ENCODE assay signal across 12 cellular contexts in genomic region chr9:37424204-37424685, GRCh38. TPM values are rescaled to one million over a fixed set of nuclear protein-coding genes. Genes with fewer than 3 reads are reported as not detected.
DNase-seq lines count a peak whose midpoint lies in the region; ATAC-seq and TF ChIP-seq lines count a peak whose summit lies in the region.
"Had no signal": no experiment of that assay in that cellular context is flagged by ENCODE, and none has a peak within 500 bp of the region (broad histone marks: within the 10 kb centered on the region; RNA-seq: fewer than 3 reads in every experiment).

No MANE protein-coding gene starts in this region.

- ATAC-seq in GM19035 (IDR thresholded peaks at IDR 0.05; ENCODE audit: unreplicated experiment): no peak

- peaks cover 22 to 31% (median 30%) of the 10 kb centered on the region in 3 donors for H3K4me1 Mint-ChIP-seq in CD8-positive, alpha-beta memory T cell
- H3K4me1 Mint-ChIP-seq in nephron progenitor cell: peaks cover 30% of the 10 kb centered on the region

- H3K27me3 Mint-ChIP-seq in CD8-positive, alpha-beta memory T cell: no peaks in the 10 kb centered on the region
- H3K27me3 Mint-ChIP-seq in nephron progenitor cell (ENCODE audit: low read depth, poor library complexity): peaks cover 5% of the 10 kb centered on the region

- no peak for DNase-seq in CD8-positive, alpha-beta memory T cell
- no peak for DNase-seq in NT2/D1 (ENCODE audit: low read depth, low spot score)
- DNase-seq in dorsolateral prefrontal cortex: no peak
- no peak for DNase-seq in nephron progenitor cell
- no peak for DNase-seq in Peyer's patch
- DNase-seq in stimulated activated naive CD4-positive, alpha-beta T cell treated with Interleukin-2 at 50 U/mL for 16 hours (lab: John Stamatoyannopoulos, UW): no peak
- DNase-seq in COLO668 (lab: John Stamatoyannopoulos, UW; ENCODE audit: unreplicated experiment): no peak
- DNase-seq: activated naive CD4-positive, alpha-beta T cell; GDM1; NCI-H2107 had no signal

- H3K9me3 Mint-ChIP-seq in CD8-positive, alpha-beta memory T cell: no peaks in the 10 kb centered on the region
- H3K9me3 Mint-ChIP-seq in nephron progenitor cell: no peaks in the 10 kb centered on the region

- H3K36me3 Mint-ChIP-seq in CD8-positive, alpha-beta memory T cell: peaks cover 0 to 40% (median 11%) of the 10 kb centered on the region in 3 donors
- peaks cover 30% of the 10 kb centered on the region for H3K36me3 Mint-ChIP-seq in nephron progenitor cell (ENCODE audit: low read depth)

- CTCF ChIA-PET in CD8-positive, alpha-beta memory T cell (lab: Charles Lee): interaction anchor here (1.1 to 2.0 kb wide), 2 partner anchors 9 to 278 kb away, joined by 3 to 6 read pairs; no protein-coding TSS in a partner anchor

- POLR2A ChIA-PET in CD8-positive, alpha-beta memory T cell (lab: Charles Lee): no interaction called here

- H3K9me3 ChIP-seq in CD8-positive, alpha-beta memory T cell (ENCODE audit: low read length): no peaks in the 10 kb centered on the region
- H3K9me3 ChIP-seq in NT2/D1 (ENCODE audit: insufficient read depth, low read length) (no peaks in the 10 kb centered on the region), Peyer's patch (no peaks in the 10 kb centered on the region)
- H3K9me3 ChIP-seq: SJSA1 had no signal

- H3K9ac ChIP-seq in NT2/D1 (ENCODE audit: insufficient read length, low read depth): peak overlapping the region; percentile 57

- no peak for TF ChIP-seq POLR2A in Peyer's patch (IDR thresholded peaks at IDR 0.05)

- intact Hi-C loops in dorsolateral prefrontal cortex (cut with DNase I): no loop called here

- peak overlapping the region in 6 of 8 donors; percentile 15 to 99 (median 92) for H3K27ac Mint-ChIP-seq in CD8-positive, alpha-beta memory T cell
- H3K27ac Mint-ChIP-seq in nephron progenitor cell: no peak overlapping the region

- peaks cover 20% of the 10 kb centered on the region for H3K4me1 ChIP-seq in CD8-positive, alpha-beta memory T cell (ENCODE audit: insufficient read depth, low read length)
- H3K4me1 ChIP-seq in NT2/D1 (ENCODE audit: insufficient read depth, insufficient read length) (peaks cover 12% of the 10 kb centered on the region), Peyer's patch (peaks cover 0 to 26% (median 11%) of the 10 kb centered on the region in 4 donors)

- H3K27ac ChIP-seq in CD8-positive, alpha-beta memory T cell (ENCODE audit: low read depth, low read length): no peak overlapping the region
- peak overlapping the region in 48 of 59 donors; percentile 3 to 95 (median 72) for H3K27ac ChIP-seq in dorsolateral prefrontal cortex
- no peak overlapping the region for H3K27ac ChIP-seq in Peyer's patch
- H3K27ac ChIP-seq: SJSA1 had no signal

- H3K4me3 ChIP-seq in CD8-positive, alpha-beta memory T cell (ENCODE audit: low read length): no peak overlapping the region
- H3K4me3 ChIP-seq in NT2/D1 (ENCODE audit: insufficient read length, low read depth) (peak overlapping the region; percentile 9), dorsolateral prefrontal cortex (peak overlapping the region in 42 of 59 donors; percentile 3 to 99 (median 93)), Peyer's patch (peak overlapping the region in 1 of 4 donors; percentile 72)
- H3K4me3 ChIP-seq: SJSA1 had no signal

- H3K4me3 Mint-ChIP-seq in CD8-positive, alpha-beta memory T cell: peak overlapping the region; percentile 65 to 97 (median 95)
- peak overlapping the region; percentile 96 for H3K4me3 Mint-ChIP-seq in nephron progenitor cell

- H3K36me3 ChIP-seq in CD8-positive, alpha-beta memory T cell (ENCODE audit: insufficient read depth, low read length): peaks cover 7% of the 10 kb centered on the region
- H3K36me3 ChIP-seq in NT2/D1 (ENCODE audit: insufficient read depth, insufficient read length, low read length): peaks cover 60% of the 10 kb centered on the region
- peaks cover 0 to 35% (median 0%) of the 10 kb centered on the region in 3 donors for H3K36me3 ChIP-seq in Peyer's patch

- TF ChIP-seq CTCF in dorsolateral prefrontal cortex (IDR thresholded peaks at IDR 0.05 in 54 of 56, conservative IDR thresholded peaks at IDR 0.05 in 2 of 56; ENCODE audit: low read depth in 1 of 56, partially characterized antibody in 56 of 56) (no peak), nephron progenitor cell (IDR thresholded peaks at IDR 0.05) (no peak), Peyer's patch (IDR thresholded peaks at IDR 0.05) (no peak)

- no peaks in the 10 kb centered on the region for H3K27me3 ChIP-seq in CD8-positive, alpha-beta memory T cell (ENCODE audit: insufficient read depth, low read length, poor library complexity, severe bottlenecking)
- H3K27me3 ChIP-seq in NT2/D1 (ENCODE audit: insufficient read depth, insufficient read length) (no peaks in the 10 kb centered on the region), dorsolateral prefrontal cortex (no peaks in the 10 kb centered on the region), Peyer's patch (no peaks in the 10 kb centered on the region)
- H3K27me3 ChIP-seq: SJSA1 had no signal

RNA-seq across cellular contexts. Expression of gene GRHPR, which starts 1.7 kb away (rescaled TPM):
- 10 to 100 TPM; 87.4 to 94.1 TPM for total RNA-seq in CD8-positive, alpha-beta memory T cell
- polyA plus RNA-seq in CD8-positive, alpha-beta memory T cell: 77.4 TPM
- total RNA-seq in dorsolateral prefrontal cortex (100 to 1,000 TPM in 67 of 120 experiments, 10 to 100 TPM in 53; 73.4 to 172 (median 102) TPM), Peyer's patch (100 to 1,000 TPM in 3 of 4 donors, 10 to 100 TPM in 1; 99.0 to 141 (median 114) TPM)

RNA-seq across cellular contexts. Expression of gene ZBTB5, which starts 41.0 kb away (rescaled TPM):
- 1 to 10 TPM; 7.0 to 7.9 TPM for total RNA-seq in CD8-positive, alpha-beta memory T cell
- polyA plus RNA-seq in CD8-positive, alpha-beta memory T cell: 0.81 TPM
- total RNA-seq in dorsolateral prefrontal cortex (10 to 100 TPM in 57 of 120 experiments, 1 to 10 TPM in 63; 6.8 to 16.0 (median 10.0) TPM), Peyer's patch (10 to 100 TPM in 3 of 4 donors, 1 to 10 TPM in 1; 9.1 to 15.1 (median 12.8) TPM)

Comparison
In these comparisons a context has a peak if more than half of its experiments do, and no peak if none do; other contexts are left out.
1. H3K27ac ChIP-seq: peak in dorsolateral prefrontal cortex (48 of 59); none in CD8-positive, alpha-beta memory T cell (single experiment) and Peyer's patch (0 of 4).